ENCODE assay signal across 21 cellular contexts in genomic region chr5:116733995-116734716, GRCh38.
DNase-seq lines count a peak whose midpoint lies in the region; ATAC-seq, FAIRE-seq and TF ChIP-seq lines count a peak whose summit lies in the region.
"Had no signal": no experiment of that assay in that cellular context is flagged by ENCODE, and none has a peak within 500 bp of the region (broad histone marks: within the 10 kb centered on the region; RNA-seq: fewer than 3 reads in every experiment).

No MANE protein-coding gene starts in this region.

- FAIRE-seq in HTR-8/SVneo (lab: Jason Lieb, UNC): no peak
- FAIRE-seq: endometrium had no signal

- H3K9me3 Mint-ChIP-seq in immature natural killer cell: no peaks in the 10 kb centered on the region

- DNase-seq in DMS79 treated with DMSO at 0.1 percent for 48 hours (lab: John Stamatoyannopoulos, UW) (peak; percentile 70), amygdala (lab: John Stamatoyannopoulos, UW) (peak in 38 of 56 donors; percentile 4 to 75 (median 26)), retinal pigment epithelial cell (ENCODE audit: low read depth) (peak; percentile 44), HTR-8/SVneo (ENCODE audit: insufficient read length, low spot score) (no peak), immature natural killer cell (no peak), SK-N-DZ (ENCODE audit: low spot score) (no peak)
- DNase-seq: activated CD4-positive, alpha-beta T cell treated with anti-CD3 and anti-CD28 coated beads for 1 hour; activated effector memory CD4-positive, alpha-beta T cell treated with Interleukin-2 at 50 U/mL for 16 hours; amniotic stem cell; CD8-positive, alpha-beta memory T cell; MM.1S; NCI-H2029; NCI-H526; psoas muscle; stimulated activated CD4-positive, alpha-beta T cell treated with anti-CD3 and anti-CD28 coated beads, Interleukin-15, amount 100 ng/mL, for 24 hours; stomach had no signal

- H3K9ac ChIP-seq in iPS-20b (ENCODE audit: low read depth, low read length): peak overlapping the region; percentile 25; the same call in 1 of the 2 replicates

- H3K27me3 ChIP-seq in iPS-20b (ENCODE audit: insufficient read depth, low read length): no peaks in the 10 kb centered on the region; the same call in 1 of the 2 replicates
- H3K27me3 ChIP-seq: stomach had no signal

- no peak overlapping the region for H3K27ac ChIP-seq in iPS-20b (ENCODE audit: low read length)
- H3K27ac ChIP-seq: psoas muscle, SK-N-MC had no signal

- H3K36me3 ChIP-seq in iPS-20b (ENCODE audit: insufficient read depth, low read depth, low read length): no peaks in the 10 kb centered on the region
- H3K36me3 ChIP-seq: stomach had no signal

- peaks cover 21% of the 10 kb centered on the region for H3K4me1 ChIP-seq in iPS-20b (ENCODE audit: insufficient read depth, low read length)
- H3K4me1 ChIP-seq: psoas muscle had no signal

- ATAC-seq in GM19397 (IDR thresholded peaks at IDR 0.05; ENCODE audit: unreplicated experiment): no peak
- ATAC-seq: left lobe of liver, psoas muscle had no signal

- H3K4me3 ChIP-seq in iPS-20b (ENCODE audit: low read length) (no peak overlapping the region), retinal pigment epithelial cell (ENCODE audit: low read length) (no peak overlapping the region)
- H3K4me3 ChIP-seq: psoas muscle, SK-N-MC, stomach had no signal

- H3K9me3 ChIP-seq in iPS-20b (ENCODE audit: insufficient read depth, low read depth, low read length): no peaks in the 10 kb centered on the region
- H3K9me3 ChIP-seq: psoas muscle, stomach had no signal

- H3K4me3 Mint-ChIP-seq in immature natural killer cell: no peak overlapping the region
- H3K4me3 Mint-ChIP-seq: CD8-positive, alpha-beta memory T cell had no signal

- H3K4me1 Mint-ChIP-seq in immature natural killer cell: no peaks in the 10 kb centered on the region
- H3K4me1 Mint-ChIP-seq: CD8-positive, alpha-beta memory T cell had no signal

- no peak for TF ChIP-seq CTCF in retinal pigment epithelial cell (conservative IDR thresholded peaks at IDR 0.05; ENCODE audit: low read depth, low read length)

- H3K27ac Mint-ChIP-seq in immature natural killer cell: no peak overlapping the region
- H3K27ac Mint-ChIP-seq: CD8-positive, alpha-beta memory T cell had no signal

- peaks cover 0 to 6% (median 0%) of the 10 kb centered on the region in 3 donors for H3K27me3 Mint-ChIP-seq in immature natural killer cell (ENCODE audit: low read depth in 3 of 3)

- no peaks in the 10 kb centered on the region for H3K36me3 Mint-ChIP-seq in immature natural killer cell
- H3K36me3 Mint-ChIP-seq: CD8-positive, alpha-beta memory T cell had no signal

Comparison
In these comparisons a context has a peak if more than half of its experiments do, and no peak if none do; other contexts are left out.
1. DNase-seq: peak in DMS79 treated with DMSO at 0.1 percent for 48 hours (single experiment), amygdala (38 of 56) and retinal pigment epithelial cell (single experiment); none in HTR-8/SVneo (single experiment), immature natural killer cell (0 of 3) and SK-N-DZ (single experiment).